ENCODE assay signal across 3 cellular contexts in genomic region chr18:30855762-30856161, GRCh38.
A peak's percentile ranks its signal among the peaks of the same experiment; 100 is the strongest.
TF ChIP-seq lines count a peak whose summit lies in the region.

No MANE protein-coding gene starts in this region.

TF ChIP-seq in IMR-90, 13 proteins besides CTCF, POLR2A, EP300 and RAD21:
- no peak for TF ChIP-seq USF2 (IDR thresholded peaks at IDR 0.05; ENCODE audit: low read depth, low read length)
- peak; percentile 59 for TF ChIP-seq CEBPB (IDR thresholded peaks at IDR 0.05; ENCODE audit: low read depth, low read length)

TF ChIP-seq in K562, 482 proteins besides CTCF, POLR2A, EP300 and RAD21 (continued from another document and continues in another):
- TF ChIP-seq NKRF (IDR thresholded peaks at IDR 0.05; ENCODE audit: borderline replicate concordance) (no peak), IFI16 (CRISPR knock-in tag; IDR thresholded peaks at IDR 0.05) (no peak), MCM3 (IDR thresholded peaks at IDR 0.05) (no peak), POLR3G (IDR thresholded peaks at IDR 0.05; ENCODE audit: extremely low read depth, insufficient read length, insufficient replicate concordance) (no peak), TGIF2 (CRISPR knock-in tag; IDR thresholded peaks at IDR 0.05) (no peak), ZNF384 (IDR thresholded peaks at IDR 0.05; ENCODE audit: low read depth, low read length) (no peak), RBFOX2 (IDR thresholded peaks at IDR 0.05; ENCODE audit: low read depth, low read length) (no peak), USF2 (CRISPR knock-in tag; IDR thresholded peaks at IDR 0.05) (no peak), ATF6 (CRISPR knock-in tag; IDR thresholded peaks at IDR 0.05) (no peak), TARDBP (IDR thresholded peaks at IDR 0.05) (no peak), ZBTB12 (CRISPR knock-in tag; IDR thresholded peaks at IDR 0.05) (no peak), RBM25 (IDR thresholded peaks at IDR 0.05; ENCODE audit: low read depth, low read length, severe bottlenecking) (no peak), ZNF696 (CRISPR knock-in tag; conservative IDR thresholded peaks at IDR 0.05) (no peak), MYBL2 (IDR thresholded peaks at IDR 0.05; ENCODE audit: low read depth) (no peak), MYBL2 (CRISPR knock-in tag; IDR thresholded peaks at IDR 0.05; ENCODE audit: borderline replicate concordance) (no peak), DMBX1 (CRISPR knock-in tag; IDR thresholded peaks at IDR 0.05; ENCODE audit: borderline replicate concordance) (0 out of 2 replicates have a peak, but pooled peaks have one; percentile 22), MTA3 (IDR thresholded peaks at IDR 0.05; ENCODE audit: borderline replicate concordance) (no peak), TFAM (CRISPR knock-in tag; conservative IDR thresholded peaks at IDR 0.05) (no peak), FOXP1 (CRISPR knock-in tag; IDR thresholded peaks at IDR 0.05) (no peak), CBX2 (IDR thresholded peaks at IDR 0.05; ENCODE audit: insufficient read depth, low read length, poor library complexity, severe bottlenecking) (no peak), CEBPB (tag; IDR thresholded peaks at IDR 0.05) (peak; percentile 93), MCM5 (IDR thresholded peaks at IDR 0.05; ENCODE audit: low read depth) (no peak), DLX4 (CRISPR knock-in tag; IDR thresholded peaks at IDR 0.05) (no peak), ZFPM2 (CRISPR knock-in tag; IDR thresholded peaks at IDR 0.05) (no peak), NFATC3 (IDR thresholded peaks at IDR 0.05) (no peak), SREBF1 (IDR thresholded peaks at IDR 0.05; ENCODE audit: borderline replicate concordance, low read depth, low read length) (no peak), CEBPG (CRISPR knock-in tag; IDR thresholded peaks at IDR 0.05) (no peak), CEBPG (tag; conservative IDR thresholded peaks at IDR 0.05 in 1 of 2, IDR thresholded peaks at IDR 0.05 in 1 of 2) (peak; percentile 88 to 89), IRF9 (tag; IDR thresholded peaks at IDR 0.05) (peak; percentile 86), HNRNPUL1 (IDR thresholded peaks at IDR 0.05; ENCODE audit: low read length) (no peak), L3MBTL2 (IDR thresholded peaks at IDR 0.05) (no peak)

TF ChIP-seq in SK-N-SH, 30 proteins besides CTCF, POLR2A, EP300 and RAD21 (continued from another document):
- TF ChIP-seq ZBTB33 (IDR thresholded peaks at IDR 0.05; ENCODE audit: borderline replicate concordance, low read depth), result no peak
- no peak for TF ChIP-seq PBX3 (IDR thresholded peaks at IDR 0.05)
TF ChIP-seq in SK-N-SH: peak in this region for 0.
